Comparison of ENCODE assay signal across 15 cellular contexts in the genomic region with DNA sequence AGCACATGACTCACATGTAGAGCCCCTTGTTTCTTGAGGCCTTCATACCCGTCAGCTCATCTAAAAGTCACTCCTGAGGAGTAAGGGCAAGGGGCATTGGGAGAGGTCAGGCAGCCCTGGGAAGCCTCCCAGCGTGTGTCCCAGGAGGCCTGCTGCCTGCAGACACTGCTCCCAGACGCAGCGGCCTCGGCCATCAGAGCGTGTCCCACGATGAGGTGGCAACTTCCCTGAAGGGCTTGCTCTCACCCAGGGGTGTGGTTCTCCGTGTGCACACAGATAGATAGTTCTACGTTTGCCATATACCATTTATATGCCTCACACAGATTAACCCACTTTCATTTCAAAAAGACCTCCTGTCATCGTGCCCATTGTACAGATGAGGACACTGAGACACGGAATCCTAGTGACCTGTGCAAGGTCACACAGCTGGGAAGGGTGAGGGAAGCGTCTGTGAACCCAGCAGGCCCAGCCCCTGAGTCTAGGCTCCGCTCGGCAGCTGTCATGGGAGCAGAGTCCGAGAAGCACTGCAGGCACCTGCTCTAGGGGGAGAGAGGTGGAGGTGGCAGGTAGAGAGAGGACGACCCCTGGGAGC.
"Had no signal": no experiment of that assay in that cellular context is flagged by ENCODE, and none has a peak within 500 bp of the region (broad histone marks: within the 10 kb centered on the region; RNA-seq: fewer than 3 reads in every experiment).

No MANE protein-coding gene starts in this region.

- DNase-seq: activated CD4-positive, alpha-beta T cell treated with anti-CD3 and anti-CD28 coated beads for 36 hours; activated CD4-positive, alpha-beta T cell treated with anti-CD3 and anti-CD28 coated beads, Interleukin-2, amount 50 U/mL, for 48 hours; activated CD8-positive, alpha-beta memory T cell treated with anti-CD3 and anti-CD28 coated beads, Interleukin-2, amount 10 ng/mL, durations not matched to agents 7 days and 5 days; activated naive CD4-positive, alpha-beta T cell treated with anti-CD3 and anti-CD28 coated beads, Interleukin-2, amount 10 ng/mL, durations not matched to agents 7 days and 5 days; activated naive CD8-positive, alpha-beta T cell treated with anti-CD3 and anti-CD28 coated beads, Interleukin-2, amount 50 U/mL, for 24 hours; activated T-cell treated with anti-CD3 and anti-CD28 coated beads, Interleukin-2, amount 50 U/mL, for 1 hour; anterior cingulate cortex; caudate nucleus; foreskin keratinocyte; left lung; stimulated activated naive CD4-positive, alpha-beta T cell; T-helper 2 cell; WERI-Rb-1 had no signal

- H3K36me3 ChIP-seq: left lung had no signal

- H3K4me1 ChIP-seq: foreskin keratinocyte had no signal

- H3K27ac ChIP-seq: epithelial cell of prostate, foreskin keratinocyte, left lung, WERI-Rb-1 had no signal

- H3K9me3 ChIP-seq: left lung had no signal

- H3K4me3 ChIP-seq: left lung had no signal

- ATAC-seq: activated CD4-positive, alpha-beta T cell treated with anti-CD3 and anti-CD28 coated beads for 36 hours; activated CD8-positive, alpha-beta memory T cell treated with anti-CD3 and anti-CD28 coated beads, Interleukin-2, amount 10 ng/mL, durations not matched to agents 7 days and 5 days; activated naive CD8-positive, alpha-beta T cell treated with anti-CD3 and anti-CD28 coated beads, Interleukin-2, amount 50 U/mL, for 24 hours; foreskin keratinocyte; left lung; natural killer cell treated with Interleukin-12 subunit alpha and Interleukin-12 subunit beta and Interleukin-15 and Interleukin-18, amount 100 ng/mL, for 72 hours had no signal

- H3K27me3 ChIP-seq: foreskin keratinocyte had no signal
